ENCODE assay signal across 8 cellular contexts in the genomic region with DNA sequence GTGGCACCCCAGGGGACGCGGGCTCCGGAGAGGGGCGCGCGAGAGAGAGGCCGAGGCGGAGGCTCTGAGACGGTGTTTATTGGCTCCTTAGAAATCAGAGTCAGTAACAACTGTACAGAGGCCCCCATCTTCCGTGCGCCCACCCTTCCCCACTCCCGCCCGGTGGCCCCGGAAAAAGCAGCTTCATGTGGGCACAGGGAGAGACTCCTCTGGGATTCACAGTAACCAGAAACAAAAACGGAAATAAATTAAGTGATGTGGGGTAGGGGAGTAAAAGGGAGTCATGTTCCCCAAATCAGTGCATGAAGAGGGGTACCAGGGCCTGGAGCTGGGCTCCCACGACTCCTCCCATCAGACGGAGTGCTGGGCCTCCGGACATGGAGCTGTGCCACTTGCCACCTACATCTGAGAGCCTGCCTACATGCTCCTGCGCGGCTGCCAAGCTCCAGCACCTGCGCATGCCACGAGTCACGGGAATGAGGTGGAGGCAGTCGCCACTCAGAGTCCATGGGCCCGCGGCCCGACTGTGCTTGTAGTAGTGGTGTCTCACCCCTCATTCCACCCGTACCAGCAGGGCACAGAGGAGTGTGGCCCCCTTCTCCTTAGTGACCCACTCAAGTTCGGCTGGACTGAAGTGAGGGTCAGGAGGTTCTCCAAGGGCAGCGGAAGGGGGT.
DNase-seq lines count a peak whose midpoint lies in the region; ATAC-seq and TF ChIP-seq lines count a peak whose summit lies in the region.

No MANE protein-coding gene starts in this region.

- H3K4me1 Mint-ChIP-seq in nephron progenitor cell, result peaks cover 40% of the 10 kb centered on the region

- no peak for TF ChIP-seq CTCF in nephron progenitor cell (IDR thresholded peaks at IDR 0.05)

- DNase-seq in COLO668 (lab: John Stamatoyannopoulos, UW; ENCODE audit: unreplicated experiment) (peak; percentile 11), NCI-H1105 treated with DMSO at 0.1 percent for 48 hours (lab: John Stamatoyannopoulos, UW) (peak; percentile 46), nephron progenitor cell (no peak), NCI-H345 (lab: John Stamatoyannopoulos, UW) (no peak), cerebellar nuclear complex (lab: John Stamatoyannopoulos, UW) (no peak)

- peak overlapping the region; percentile 66 for H3K27ac Mint-ChIP-seq in nephron progenitor cell

- no peaks in the 10 kb centered on the region for H3K9me3 ChIP-seq in endocrine pancreas (ENCODE audit: control insufficient read depth, low read length)

- ATAC-seq in HG03108 (IDR thresholded peaks at IDR 0.05; ENCODE audit: unreplicated experiment) (no peak), GM18517 (IDR thresholded peaks at IDR 0.05; ENCODE audit: unreplicated experiment) (no peak)

- H3K9ac ChIP-seq in endocrine pancreas (ENCODE audit: control insufficient read depth, insufficient read depth, low read length), result peak overlapping the region; percentile 71

- H3K27me3 ChIP-seq in endocrine pancreas (ENCODE audit: control insufficient read depth, insufficient read depth, low read length), result no peaks in the 10 kb centered on the region

- no peaks in the 10 kb centered on the region for H3K9me3 Mint-ChIP-seq in nephron progenitor cell

- H3K36me3 ChIP-seq in endocrine pancreas (ENCODE audit: control insufficient read depth, insufficient read depth, low read length), result peaks cover 3% of the 10 kb centered on the region

- H3K36me3 Mint-ChIP-seq in nephron progenitor cell (ENCODE audit: low read depth), result peaks cover 45% of the 10 kb centered on the region

- H3K4me3 ChIP-seq in endocrine pancreas (ENCODE audit: control insufficient read depth, insufficient read depth, low read length), result no peak overlapping the region

- peaks cover 9% of the 10 kb centered on the region for H3K4me1 ChIP-seq in endocrine pancreas (ENCODE audit: control insufficient read depth, insufficient read depth, low read length)

- H3K4me3 Mint-ChIP-seq in nephron progenitor cell, result peak overlapping the region; percentile 79

- H3K27me3 Mint-ChIP-seq in nephron progenitor cell (ENCODE audit: low read depth, poor library complexity), result no peaks in the 10 kb centered on the region

Comparison
In these comparisons a context has a peak if more than half of its experiments do, and no peak if none do; other contexts are left out.
1. DNase-seq: peak in COLO668 (single experiment) and NCI-H1105 treated with DMSO at 0.1 percent for 48 hours (single experiment); none in nephron progenitor cell (single experiment), NCI-H345 (single experiment) and cerebellar nuclear complex (0 of 2).